23 cellular contexts compared by ENCODE assay signal in genomic region chr17:13957636-13958035, GRCh38.
DNase-seq lines count a peak whose midpoint lies in the region; ATAC-seq and TF ChIP-seq lines count a peak whose summit lies in the region.
"Had no signal": no experiment of that assay in that cellular context is flagged by ENCODE, and none has a peak within 500 bp of the region (broad histone marks: within the 10 kb centered on the region; RNA-seq: fewer than 3 reads in every experiment).

No MANE protein-coding gene starts in this region.

- H3K4me1 Mint-ChIP-seq in activated T-helper 1 cell treated with anti-CD3 and anti-CD28 coated beads, Interleukin-12 subunit alpha, Interleukin-12 subunit beta, Interleukin-2, Interleukin-4 antibody, amounts not matched to agents 30 ng/mL and 10 ng/mL and 1 ng/mL, durations not matched to agents 14 hours and 24 hours and 36 hours (ENCODE audit: low read depth), result peaks cover 17% of the 10 kb centered on the region
- H3K4me1 Mint-ChIP-seq: neural progenitor cell had no signal

- DNase-seq in EH (ENCODE audit: low read depth) (peak; percentile 71), OCI-M1 (lab: John Stamatoyannopoulos, UW) (peak; percentile 34), fibroblast of lung (ENCODE audit: low read depth in 2 of 2) (peak; percentile 3 to 75), osteoblast (ENCODE audit: insufficient read length, low spot score, missing footprints) (no peak), occipital lobe (lab: John Stamatoyannopoulos, UW) (no peak), A172 (ENCODE audit: low spot score) (no peak)
- DNase-seq in activated T-helper 1 cell treated with anti-CD3 and anti-CD28 coated beads, Interleukin-12 subunit alpha, Interleukin-12 subunit beta, Interleukin-2, Interleukin-4 antibody, amounts not matched to agents 30 ng/mL and 10 ng/mL and 1 ng/mL, durations not matched to agents 14 hours and 24 hours and 36 hours (ENCODE audit: low spot score), result no peak
- DNase-seq: activated CD4-positive, alpha-beta T cell treated with anti-CD3 and anti-CD28 coated beads, Interleukin-2, amount 10 ng/mL, durations not matched to agents 24 days and 14 days; activated naive CD8-positive, alpha-beta T cell treated with anti-CD3 and anti-CD28 coated beads, Interleukin-2, amount 10 ng/mL, durations not matched to agents 7 days and 5 days; Calu3; hypothalamus; MM.1S; NCI-H1417 treated with DMSO at 0.1 percent for 48 hours; NCI-H510A; SJCRH30; small intestine; stimulated activated naive CD4-positive, alpha-beta T cell treated with Interleukin-2 at 50 U/mL for 16 hours had no signal

- no peak overlapping the region for H3K27ac Mint-ChIP-seq in activated T-helper 1 cell treated with anti-CD3 and anti-CD28 coated beads, Interleukin-12 subunit alpha, Interleukin-12 subunit beta, Interleukin-2, Interleukin-4 antibody, amounts not matched to agents 30 ng/mL and 10 ng/mL and 1 ng/mL, durations not matched to agents 14 hours and 24 hours and 36 hours
- H3K27ac Mint-ChIP-seq: activated CD4-positive, alpha-beta T cell treated with anti-CD3 and anti-CD28 coated beads, Interleukin-2, amount 10 ng/mL, durations not matched to agents 24 days and 14 days; activated naive CD8-positive, alpha-beta T cell treated with anti-CD3 and anti-CD28 coated beads, Interleukin-2, amount 10 ng/mL, durations not matched to agents 7 days and 5 days; activated T-helper 2 cell treated with anti-CD3 and anti-CD28 coated beads, Interferon-gamma antibody, Interleukin-2, Interleukin-4, amounts not matched to agents 10 μg/mL and 5 μg/mL and 100 μg/mL, durations not matched to agents 14 hours and 24 hours and 36 hours; neural progenitor cell had no signal

- TF ChIP-seq CTCF in fibroblast of lung (conservative IDR thresholded peaks at IDR 0.05 in 1 of 2, IDR thresholded peaks at IDR 0.05 in 1 of 2; ENCODE audit: low read depth in 1 of 2, low read length in 2 of 2) (no peak), osteoblast (IDR thresholded peaks at IDR 0.05; ENCODE audit: extremely low read depth, low read depth, low read length) (no peak)

- peaks cover 14% of the 10 kb centered on the region for H3K36me3 Mint-ChIP-seq in activated T-helper 1 cell treated with anti-CD3 and anti-CD28 coated beads, Interleukin-12 subunit alpha, Interleukin-12 subunit beta, Interleukin-2, Interleukin-4 antibody, amounts not matched to agents 30 ng/mL and 10 ng/mL and 1 ng/mL, durations not matched to agents 14 hours and 24 hours and 36 hours (ENCODE audit: low read depth)
- H3K36me3 Mint-ChIP-seq: neural progenitor cell had no signal

- no peak overlapping the region for H3K4me3 Mint-ChIP-seq in activated T-helper 1 cell treated with anti-CD3 and anti-CD28 coated beads, Interleukin-12 subunit alpha, Interleukin-12 subunit beta, Interleukin-2, Interleukin-4 antibody, amounts not matched to agents 30 ng/mL and 10 ng/mL and 1 ng/mL, durations not matched to agents 14 hours and 24 hours and 36 hours
- H3K4me3 Mint-ChIP-seq: activated CD4-positive, alpha-beta T cell treated with anti-CD3 and anti-CD28 coated beads, Interleukin-2, amount 10 ng/mL, durations not matched to agents 24 days and 14 days; activated naive CD8-positive, alpha-beta T cell treated with anti-CD3 and anti-CD28 coated beads, Interleukin-2, amount 10 ng/mL, durations not matched to agents 7 days and 5 days; neural progenitor cell had no signal

- no peak overlapping the region for H3K9ac ChIP-seq in fibroblast of lung (ENCODE audit: insufficient read depth, low read length)
- H3K9ac ChIP-seq: BLaER1, neural progenitor cell had no signal

- no peak for ATAC-seq in HG02763 (IDR thresholded peaks at IDR 0.05; ENCODE audit: unreplicated experiment)
- ATAC-seq: Panc1 had no signal

- H2AFZ ChIP-seq in fibroblast of lung (ENCODE audit: low read length) (peak overlapping the region; percentile 31), osteoblast (ENCODE audit: low read length) (peak overlapping the region; percentile 35)
- H2AFZ ChIP-seq: neural progenitor cell had no signal

- no peaks in the 10 kb centered on the region for H3K27me3 ChIP-seq in fibroblast of lung (ENCODE audit: control insufficient read depth, insufficient read depth, low read length)
- no peaks in the 10 kb centered on the region for H3K27me3 ChIP-seq in osteoblast (ENCODE audit: insufficient read depth, low read length)
- H3K27me3 ChIP-seq: BLaER1, neural progenitor cell, SJCRH30 had no signal

- no peaks in the 10 kb centered on the region for H3K4me1 ChIP-seq in fibroblast of lung (ENCODE audit: control insufficient read depth, extremely low read depth, insufficient read depth, low read length)
- no peaks in the 10 kb centered on the region for H3K4me1 ChIP-seq in osteoblast (ENCODE audit: insufficient read depth, low read length)
- H3K4me1 ChIP-seq: BLaER1, prostate gland, SJCRH30 had no signal

- no peaks in the 10 kb centered on the region for H4K20me1 ChIP-seq in fibroblast of lung (ENCODE audit: control insufficient read depth, extremely low read depth, insufficient read depth, low read length)
- no peaks in the 10 kb centered on the region for H4K20me1 ChIP-seq in osteoblast (ENCODE audit: insufficient read depth, low read length)
- H4K20me1 ChIP-seq: BLaER1 had no signal

- H3K4me2 ChIP-seq in fibroblast of lung (ENCODE audit: extremely low read depth, insufficient read depth, low read length) (no peak overlapping the region), osteoblast (ENCODE audit: insufficient read depth, low read length) (no peak overlapping the region)
- H3K4me2 ChIP-seq: BLaER1, neural progenitor cell had no signal

- no peaks in the 10 kb centered on the region for H3K27me3 Mint-ChIP-seq in activated T-helper 1 cell treated with anti-CD3 and anti-CD28 coated beads, Interleukin-12 subunit alpha, Interleukin-12 subunit beta, Interleukin-2, Interleukin-4 antibody, amounts not matched to agents 30 ng/mL and 10 ng/mL and 1 ng/mL, durations not matched to agents 14 hours and 24 hours and 36 hours (ENCODE audit: insufficient read depth)
- H3K27me3 Mint-ChIP-seq: activated CD4-positive, alpha-beta T cell treated with anti-CD3 and anti-CD28 coated beads, Interleukin-2, amount 10 ng/mL, durations not matched to agents 24 days and 14 days; activated naive CD8-positive, alpha-beta T cell treated with anti-CD3 and anti-CD28 coated beads, Interleukin-2, amount 10 ng/mL, durations not matched to agents 7 days and 5 days had no signal

- H3K36me3 ChIP-seq in fibroblast of lung (ENCODE audit: control insufficient read depth, insufficient read depth, low read length) (no peaks in the 10 kb centered on the region), osteoblast (ENCODE audit: insufficient read depth, low read length) (no peaks in the 10 kb centered on the region)
- H3K36me3 ChIP-seq: BLaER1, neural progenitor cell, prostate gland, SJCRH30 had no signal

- no peaks in the 10 kb centered on the region for H3K9me3 ChIP-seq in fibroblast of lung (ENCODE audit: control insufficient read depth, insufficient read depth, low read depth, low read length)
- no peaks in the 10 kb centered on the region for H3K9me3 ChIP-seq in osteoblast (ENCODE audit: low read depth, low read length)
- H3K9me3 ChIP-seq: prostate gland, SJCRH30 had no signal

- H3K4me3 ChIP-seq in fibroblast of lung (replicated peaks in 1 of 4; ENCODE audit: control extremely low read depth in 1 of 4, insufficient read depth in 1 of 4, low read depth in 3 of 4, low read length in 4 of 4) (no peak overlapping the region), osteoblast (ENCODE audit: insufficient read depth, low read length) (no peak overlapping the region)
- H3K4me3 ChIP-seq: BLaER1, neural progenitor cell, prostate gland, SJCRH30 had no signal

- H3K79me2 ChIP-seq in fibroblast of lung (ENCODE audit: control insufficient read depth, insufficient read depth, low read length) (no peaks in the 10 kb centered on the region), osteoblast (ENCODE audit: insufficient read depth, low read length) (no peaks in the 10 kb centered on the region)

- intact Hi-C loops in activated T-helper 1 cell treated with anti-CD3 and anti-CD28 coated beads, Interleukin-12 subunit alpha, Interleukin-12 subunit beta, Interleukin-2, Interleukin-4 antibody, amounts not matched to agents 30 ng/mL and 10 ng/mL and 1 ng/mL, durations not matched to agents 14 hours and 24 hours and 36 hours (cut with micrococcal nuclease), result no loop called here

- H3K27ac ChIP-seq in fibroblast of lung (ENCODE audit: insufficient read depth, low read length) (no peak overlapping the region), osteoblast (ENCODE audit: low read depth, low read length) (no peak overlapping the region)
- H3K27ac ChIP-seq: BLaER1, neural progenitor cell, prostate gland, SJCRH30 had no signal

- H3K9me3 Mint-ChIP-seq in activated T-helper 1 cell treated with anti-CD3 and anti-CD28 coated beads, Interleukin-12 subunit alpha, Interleukin-12 subunit beta, Interleukin-2, Interleukin-4 antibody, amounts not matched to agents 30 ng/mL and 10 ng/mL and 1 ng/mL, durations not matched to agents 14 hours and 24 hours and 36 hours, result peaks cover 2% of the 10 kb centered on the region
- H3K9me3 Mint-ChIP-seq: neural progenitor cell had no signal

Comparison
In these comparisons a context has a peak if more than half of its experiments do, and no peak if none do; other contexts are left out.
1. DNase-seq: peak in EH (single experiment), OCI-M1 (single experiment) and fibroblast of lung (2 of 2); none in osteoblast (single experiment), occipital lobe (single experiment), activated T-helper 1 cell treated with anti-CD3 and anti-CD28 coated beads, Interleukin-12 subunit alpha, Interleukin-12 subunit beta, Interleukin-2, Interleukin-4 antibody, amounts not matched to agents 30 ng/mL and 10 ng/mL and 1 ng/mL, durations not matched to agents 14 hours and 24 hours and 36 hours (single experiment) and A172 (single experiment).